1 cellular context compared by ENCODE assay signal in the genomic region with DNA sequence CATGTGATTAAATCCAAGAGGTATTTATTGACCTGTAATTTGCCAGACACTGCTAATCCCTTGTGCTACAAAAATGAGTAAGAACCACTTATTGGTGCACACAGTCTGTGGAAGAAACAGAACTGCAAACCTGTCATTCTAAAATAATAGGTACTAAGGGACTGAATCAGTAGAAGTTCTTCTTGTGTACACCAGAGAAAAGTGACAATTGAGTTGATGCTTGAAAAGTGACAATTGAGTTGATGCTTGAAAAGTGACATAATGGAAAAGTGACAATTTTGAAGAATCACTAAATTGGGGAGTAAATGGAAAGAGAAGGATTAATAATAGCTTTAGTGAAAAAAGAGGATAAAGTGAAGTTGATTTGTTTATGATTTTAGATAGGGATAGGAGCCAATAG.
TF ChIP-seq lines count a peak whose summit lies in the region.

No MANE protein-coding gene starts in this region.

TF ChIP-seq in K562, 482 proteins besides CTCF, POLR2A, EP300 and RAD21 (continued from another document):
- TF ChIP-seq, protein P1, sequence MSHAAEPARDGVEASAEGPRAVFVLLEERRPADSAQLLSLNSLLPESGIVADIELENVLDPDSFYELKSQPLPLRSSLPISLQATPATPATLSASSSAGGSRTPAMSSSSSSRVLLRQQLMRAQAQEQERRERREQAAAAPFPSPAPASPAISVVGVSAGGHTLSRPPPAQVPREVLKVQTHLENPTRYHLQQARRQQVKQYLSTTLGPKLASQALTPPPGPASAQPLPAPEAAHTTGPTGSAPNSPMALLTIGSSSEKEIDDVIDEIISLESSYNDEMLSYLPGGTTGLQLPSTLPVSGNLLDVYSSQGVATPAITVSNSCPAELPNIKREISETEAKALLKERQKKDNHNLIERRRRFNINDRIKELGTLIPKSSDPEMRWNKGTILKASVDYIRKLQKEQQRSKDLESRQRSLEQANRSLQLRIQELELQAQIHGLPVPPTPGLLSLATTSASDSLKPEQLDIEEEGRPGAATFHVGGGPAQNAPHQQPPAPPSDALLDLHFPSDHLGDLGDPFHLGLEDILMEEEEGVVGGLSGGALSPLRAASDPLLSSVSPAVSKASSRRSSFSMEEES (CRISPR knock-in tag; IDR thresholded peaks at IDR 0.05), result peak; percentile 64
